ENCODE assay signal across 14 cellular contexts in the genomic region with DNA sequence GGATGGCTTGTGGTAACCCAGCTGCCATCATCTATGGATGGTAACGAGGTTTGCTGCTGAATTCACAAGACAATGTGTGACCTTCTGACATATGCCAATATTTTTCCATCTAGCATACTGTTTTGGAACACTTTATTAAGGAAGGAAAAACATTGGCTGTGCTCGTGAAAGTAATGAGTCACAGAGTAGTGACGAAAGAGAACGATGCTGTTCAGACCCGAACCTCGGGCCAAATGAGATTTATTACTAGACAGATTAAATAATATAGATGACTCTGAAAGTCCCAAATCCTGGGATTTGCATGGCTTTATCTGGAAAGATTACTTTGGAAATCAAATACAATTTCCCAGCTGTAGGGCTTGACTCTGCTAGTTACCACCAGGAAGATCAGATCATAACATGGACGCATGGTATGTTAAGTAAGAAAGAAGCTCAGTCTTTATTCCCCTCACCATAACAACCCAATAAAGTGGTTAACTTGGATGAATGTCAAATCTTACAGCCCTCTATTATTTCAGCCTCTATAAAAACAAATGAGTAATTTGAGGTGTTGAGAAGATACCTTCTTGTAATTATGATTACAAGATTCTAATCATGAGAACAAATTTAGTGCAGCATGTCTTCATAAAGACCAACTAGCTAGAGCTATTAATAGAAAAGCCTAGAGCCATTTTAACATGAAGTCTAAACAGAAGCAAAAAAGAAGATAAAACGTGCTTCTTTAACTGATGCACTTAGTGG. TPM values are rescaled to one million over a fixed set of nuclear protein-coding genes. Genes with fewer than 3 reads are reported as not detected.
DNase-seq lines count a peak whose midpoint lies in the region; ATAC-seq, FAIRE-seq and TF ChIP-seq lines count a peak whose summit lies in the region.
"Had no signal": no experiment of that assay in that cellular context is flagged by ENCODE, and none has a peak within 500 bp of the region (broad histone marks: within the 10 kb centered on the region; RNA-seq: fewer than 3 reads in every experiment).

No MANE protein-coding gene starts in this region.

- H3K36me3 ChIP-seq in HCT116 (ENCODE audit: control insufficient read depth in 1 of 2, insufficient read depth in 2 of 2, low read length in 2 of 2): peaks cover 0 to 8% of the 10 kb centered on the region in 2 experiments; a peak in 1 of 4 replicates
- H3K36me3 ChIP-seq in PC-9 (ENCODE audit: low read depth): peaks cover 17% of the 10 kb centered on the region
- H3K36me3 ChIP-seq: thoracic aorta had no signal

- no peaks in the 10 kb centered on the region for H3K9me2 ChIP-seq in HCT116 (ENCODE audit: insufficient read depth)
- no peaks in the 10 kb centered on the region for H3K9me2 ChIP-seq in PC-9 (ENCODE audit: insufficient read depth)

- no peaks in the 10 kb centered on the region for H3K27me3 Mint-ChIP-seq in T-cell
- H3K27me3 Mint-ChIP-seq: naive thymus-derived CD8-positive, alpha-beta T cell had no signal

- H4K20me1 ChIP-seq in HCT116 (ENCODE audit: insufficient read depth) (no peaks in the 10 kb centered on the region), PC-9 (ENCODE audit: insufficient read depth) (no peaks in the 10 kb centered on the region)

- peak overlapping the region in 1 of 2 donors; percentile 6 for H3K27ac Mint-ChIP-seq in T-cell

- RAD21 ChIA-PET in HCT116 (lab: Charles Lee; ENCODE audit: low non-redundant PET in 1 of 2, low total read pairs in 2 of 2, uncharacterized antibody in 2 of 2, unreplicated experiment in 2 of 2): interaction anchor here in 1 of 2 experiments (1.3 kb wide), 1 partner anchor 36 kb away, joined by 3 read pairs; no protein-coding TSS in a partner anchor

- peaks cover 30% of the 10 kb centered on the region for H3F3A ChIP-seq in PC-9 (ENCODE audit: insufficient read depth, low read depth)

- POLR2A ChIA-PET in HCT116 (lab: Charles Lee): interaction anchor here (0.8 to 1.9 kb wide), 3 partner anchors 10 to 48 kb away, joined by 3 to 4 read pairs (median 4); no protein-coding TSS in a partner anchor
- POLR2A ChIA-PET in PC-9 (lab: Charles Lee; ENCODE audit: unreplicated experiment): interaction anchor here (0.7 kb wide), 1 partner anchor 159 kb away, joined by 4 read pairs; no protein-coding TSS in a partner anchor
- POLR2A ChIA-PET in T-cell (lab: Charles Lee): interaction anchor here (0.6 kb wide), 2 partner anchors 45 to 457 kb away, joined by 3 to 4 read pairs; no protein-coding TSS in a partner anchor

- no peak for FAIRE-seq in frontal cortex (lab: Jason Lieb, UNC)

- intact Hi-C loops in HCT116 (cut with micrococcal nuclease): no loop called here
- intact Hi-C loops in PC-9 (cut with micrococcal nuclease; ENCODE audit: unreplicated experiment): no loop called here

- no peak for TF ChIP-seq POLR2A in HCT116 (IDR thresholded peaks at IDR 0.05; ENCODE audit: borderline replicate concordance, extremely low read depth, insufficient read depth, insufficient read length)

- no peak overlapping the region for H3K4me2 ChIP-seq in HCT116 (ENCODE audit: low read length)
- H3K4me2 ChIP-seq in PC-9: no peak overlapping the region

- BruUV-seq in HCT116 (replicated peaks; lab: Mats Ljungman, UMichigan) (TSS peak; percentile 12), PC-9 (replicated peaks; lab: Mats Ljungman, UMichigan) (no TSS peak)

- peak overlapping the region in 1 of 3 donors; percentile 18 for H3K4me3 Mint-ChIP-seq in T-cell
- H3K4me3 Mint-ChIP-seq: activated T-cell treated with anti-CD3 and anti-CD28 coated beads, Interleukin-2, amount 50 U/mL, for 4 hours; naive thymus-derived CD8-positive, alpha-beta T cell had no signal

- no peaks in the 10 kb centered on the region for H3K9me3 Mint-ChIP-seq in T-cell
- H3K9me3 Mint-ChIP-seq: activated T-cell treated with anti-CD3 and anti-CD28 coated beads, Interleukin-2, amount 50 U/mL, for 4 hours; naive thymus-derived CD8-positive, alpha-beta T cell had no signal

- H3K27me3 ChIP-seq in HCT116 (ENCODE audit: insufficient read depth, low read length) (no peaks in the 10 kb centered on the region), PC-9 (ENCODE audit: insufficient read depth, low read depth) (no peaks in the 10 kb centered on the region)

- no peak overlapping the region for H3K4me3 ChIP-seq in HCT116 (replicated peaks in 1 of 2; ENCODE audit: low read depth in 1 of 2, low read length in 2 of 2)
- H3K4me3 ChIP-seq in PC-9: no peak overlapping the region
- no peak overlapping the region for H3K4me3 ChIP-seq in epithelial cell of esophagus (ENCODE audit: low read length)
- H3K4me3 ChIP-seq: thoracic aorta had no signal

- H3K9me3 ChIP-seq in HCT116 (ENCODE audit: control insufficient read depth in 1 of 2, insufficient read depth in 1 of 2, low read depth in 1 of 2, low read length in 2 of 2) (no peaks in the 10 kb centered on the region), PC-9 (ENCODE audit: insufficient read depth, low read depth) (no peaks in the 10 kb centered on the region)
- H3K9me3 ChIP-seq: thoracic aorta had no signal

- ATAC-seq in HCT116 (no peak), GM21360 (IDR thresholded peaks at IDR 0.05; ENCODE audit: unreplicated experiment) (no peak), T-cell (replicated peaks in 1 of 4) (no peak), GM18520 (IDR thresholded peaks at IDR 0.05; ENCODE audit: unreplicated experiment) (no peak)
- ATAC-seq: activated T-cell treated with anti-CD3 and anti-CD28 coated beads, Interleukin-2, amount 50 U/mL, for 4 hours; naive thymus-derived CD8-positive, alpha-beta T cell had no signal

- H3K4me1 Mint-ChIP-seq in T-cell: peaks cover 51 to 80% (median 55%) of the 10 kb centered on the region in 3 donors

- no peak overlapping the region for H3K9ac ChIP-seq in HCT116 (ENCODE audit: low read length)

- H3K4me1 ChIP-seq in HCT116 (ENCODE audit: control insufficient read depth in 1 of 2, insufficient read depth in 2 of 2, low read length in 2 of 2) (peaks cover 11 to 49% of the 10 kb centered on the region in 2 experiments), PC-9 (replicated peaks; ENCODE audit: insufficient read depth) (peaks cover 39% of the 10 kb centered on the region)

- no peak for DNase-seq in HCT116 (ENCODE audit: low read depth, low spot score)
- DNase-seq in PC-9: no peak
- DNase-seq in epithelial cell of esophagus (ENCODE audit: low read depth): peak; percentile 41
- DNase-seq in pulmonary artery endothelial cell (ENCODE audit: low read depth, low spot score): peak; percentile 83
- DNase-seq in frontal cortex (ENCODE audit: low spot score in 2 of 2): no peak
- DNase-seq in T-cell: no peak
- DNase-seq: activated T-cell treated with anti-CD3 and anti-CD28 coated beads, Interleukin-2, amount 50 U/mL, for 4 hours; cortex of kidney; naive thymus-derived CD8-positive, alpha-beta T cell; NCI-H187 treated with DMSO at 0.1 percent for 48 hours; stimulated activated CD4-positive, alpha-beta T cell treated with anti-CD3 and anti-CD28 coated beads, Interleukin-4, amount 100 ng/mL, for 1 hour had no signal

- H2AFZ ChIP-seq in HCT116 (ENCODE audit: low read depth, low read length, poor library complexity, severe bottlenecking) (no peak overlapping the region), PC-9 (no peak overlapping the region)

- H3K79me2 ChIP-seq in HCT116 (ENCODE audit: insufficient read depth, low read length): peaks cover 9% of the 10 kb centered on the region; the same call in 1 of the 2 replicates
- peaks cover 22% of the 10 kb centered on the region for H3K79me2 ChIP-seq in PC-9 (ENCODE audit: low read depth)

- TF ChIP-seq CTCF in HCT116 (IDR thresholded peaks at IDR 0.05 in 2 of 3, conservative IDR thresholded peaks at IDR 0.05 in 1 of 3; ENCODE audit: borderline replicate concordance in 1 of 3, insufficient read depth in 1 of 3, low read depth in 2 of 3, low read length in 2 of 3) (no peak), PC-9 (conservative IDR thresholded peaks at IDR 0.05) (no peak), epithelial cell of esophagus (IDR thresholded peaks at IDR 0.05; ENCODE audit: insufficient read depth, low read depth, low read length, missing control alignments) (no peak)

- TF ChIP-seq RAD21 in HCT116 (IDR thresholded peaks at IDR 0.05; ENCODE audit: low read depth): no peak

- CTCF ChIA-PET in HCT116 (lab: Charles Lee) (interaction anchor here (1.1 to 1.6 kb wide), 2 partner anchors 14 to 36 kb away, joined by 3 to 7 read pairs; no protein-coding TSS in a partner anchor), PC-9 (lab: Charles Lee) (interaction anchor here (0.6 kb wide), 1 partner anchor 1767 kb away, joined by 13 read pairs; no protein-coding TSS in a partner anchor), T-cell (lab: Charles Lee) (interaction anchor here in 1 of 2 donors (0.7 to 0.9 kb wide), 2 partner anchors 36 to 229 kb away, joined by 4 read pairs; no protein-coding TSS in a partner anchor)

- H3K36me3 Mint-ChIP-seq in T-cell: peaks cover 56% of the 10 kb centered on the region

- H3K27ac ChIP-seq in HCT116 (ENCODE audit: low read depth, low read length) (no peak overlapping the region), PC-9 (0 out of 2 replicates have a peak overlapping the region, but pooled peaks have one; percentile 8)

TF ChIP-seq in HCT116, 20 proteins besides CTCF, POLR2A, EP300 and RAD21:
- peak; percentile 21; the same call in 1 of the 2 replicates for TF ChIP-seq FOSL1 (IDR thresholded peaks at IDR 0.05; ENCODE audit: low read depth)
- no peak for TF ChIP-seq ELF1 (IDR thresholded peaks at IDR 0.05; ENCODE audit: borderline replicate concordance, low read depth)
- TF ChIP-seq, protein P1, sequence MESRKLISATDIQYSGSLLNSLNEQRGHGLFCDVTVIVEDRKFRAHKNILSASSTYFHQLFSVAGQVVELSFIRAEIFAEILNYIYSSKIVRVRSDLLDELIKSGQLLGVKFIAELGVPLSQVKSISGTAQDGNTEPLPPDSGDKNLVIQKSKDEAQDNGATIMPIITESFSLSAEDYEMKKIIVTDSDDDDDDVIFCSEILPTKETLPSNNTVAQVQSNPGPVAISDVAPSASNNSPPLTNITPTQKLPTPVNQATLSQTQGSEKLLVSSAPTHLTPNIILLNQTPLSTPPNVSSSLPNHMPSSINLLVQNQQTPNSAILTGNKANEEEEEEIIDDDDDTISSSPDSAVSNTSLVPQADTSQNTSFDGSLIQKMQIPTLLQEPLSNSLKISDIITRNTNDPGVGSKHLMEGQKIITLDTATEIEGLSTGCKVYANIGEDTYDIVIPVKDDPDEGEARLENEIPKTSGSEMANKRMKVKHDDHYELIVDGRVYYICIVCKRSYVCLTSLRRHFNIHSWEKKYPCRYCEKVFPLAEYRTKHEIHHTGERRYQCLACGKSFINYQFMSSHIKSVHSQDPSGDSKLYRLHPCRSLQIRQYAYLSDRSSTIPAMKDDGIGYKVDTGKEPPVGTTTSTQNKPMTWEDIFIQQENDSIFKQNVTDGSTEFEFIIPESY (IDR thresholded peaks at IDR 0.05; ENCODE audit: extremely low read depth, insufficient replicate concordance, low read length): no peak
- no peak for TF ChIP-seq JUND (IDR thresholded peaks at IDR 0.05)
- peak; percentile 30; the same call in 1 of the 2 replicates for TF ChIP-seq SP1 (IDR thresholded peaks at IDR 0.05; ENCODE audit: low read depth)
- no peak for TF ChIP-seq SIN3A (IDR thresholded peaks at IDR 0.05; ENCODE audit: low read depth)

RNA-seq across cellular contexts. Expression of a gene that starts 32.6 kb away (rescaled TPM):
- total RNA-seq in HCT116 (2021; ENCODE audit: unreplicated experiment) (28.2 TPM), PC-9 (2021) (9.2 and 11.7 TPM in 2 replicates), pulmonary artery endothelial cell (9.9 and 14.1 TPM in 2 replicates), frontal cortex (3.7 TPM), T-cell (100 to 1,000 TPM in 3 of 5 donors, 10 to 100 TPM in 2; 71.2 to 146 (median 112) TPM)
- 10.8 and 11.2 TPM in 2 replicates for polyA plus RNA-seq in HCT116 (2012)

Comparison
In these comparisons a context has a peak if more than half of its experiments do, and no peak if none do; other contexts are left out.
1. DNase-seq: peak in epithelial cell of esophagus (single experiment) and pulmonary artery endothelial cell (single experiment); none in HCT116 (single experiment), PC-9 (0 of 2), frontal cortex (0 of 2) and T-cell (0 of 34).